31 cellular contexts compared by ENCODE assay signal in genomic region chr5:87369431-87369830, GRCh38.
"Had no signal": no experiment of that assay in that cellular context is flagged by ENCODE, and none has a peak within 500 bp of the region (broad histone marks: within the 10 kb centered on the region; RNA-seq: fewer than 3 reads in every experiment).

No MANE protein-coding gene starts in this region.

- H3K9me3 Mint-ChIP-seq: activated CD4-positive, alpha-beta memory T cell treated with anti-CD3 and anti-CD28 coated beads for 36 hours; activated CD4-positive, alpha-beta T cell treated with anti-CD3 and anti-CD28 coated beads, Interleukin-2, amount 10 ng/mL, durations not matched to agents 24 days and 14 days; activated T-cell treated with anti-CD3 and anti-CD28 coated beads, Interleukin-2, amount 50 U/mL, for 24 hours; activated T-cell treated with anti-CD3 and anti-CD28 coated beads, Interleukin-2, amount 50 U/mL, for 72 hours; central memory CD8-positive, alpha-beta T cell; T-cell; T-helper 1 cell treated with Interleukin-12 subunit alpha and Interleukin-12 subunit beta and Interleukin-4 antibody, amounts not matched to agents 30 μg/mL and 1 μg/mL, for 36 hours; T-helper 2 cell treated with Interferon-gamma antibody and Interleukin-4, amounts not matched to agents 5 μg/mL and 100 μg/mL, for 36 hours had no signal

- H3K9me3 ChIP-seq: colonic mucosa, gastrocnemius medialis, heart left ventricle had no signal

- ATAC-seq: activated CD4-positive, alpha-beta T cell treated with anti-CD3 and anti-CD28 coated beads for 36 hours; activated T-cell treated with anti-CD3 and anti-CD28 coated beads, Interleukin-2, amount 50 U/mL, for 72 hours; esophagus mucosa; gastrocnemius medialis; T-cell had no signal

- H3K4me3 Mint-ChIP-seq: activated CD4-positive, alpha-beta memory T cell treated with anti-CD3 and anti-CD28 coated beads for 36 hours; activated CD4-positive, alpha-beta T cell treated with anti-CD3 and anti-CD28 coated beads for 36 hours; activated CD4-positive, alpha-beta T cell treated with anti-CD3 and anti-CD28 coated beads, Interleukin-2, amount 10 ng/mL, durations not matched to agents 24 days and 14 days; activated naive CD8-positive, alpha-beta T cell; activated T-cell treated with anti-CD3 and anti-CD28 coated beads, Interleukin-2, amount 50 U/mL, for 24 hours; activated T-cell treated with anti-CD3 and anti-CD28 coated beads, Interleukin-2, amount 50 U/mL, for 72 hours; central memory CD8-positive, alpha-beta T cell; T-cell; T-helper 1 cell treated with Interleukin-12 subunit alpha and Interleukin-12 subunit beta and Interleukin-4 antibody, amounts not matched to agents 30 μg/mL and 1 μg/mL, for 36 hours; T-helper 2 cell treated with Interferon-gamma antibody and Interleukin-4, amounts not matched to agents 5 μg/mL and 100 μg/mL, for 36 hours had no signal

- H3K27me3 Mint-ChIP-seq: activated CD4-positive, alpha-beta memory T cell treated with anti-CD3 and anti-CD28 coated beads for 36 hours; activated CD4-positive, alpha-beta T cell treated with anti-CD3 and anti-CD28 coated beads for 36 hours; activated CD4-positive, alpha-beta T cell treated with anti-CD3 and anti-CD28 coated beads, Interleukin-2, amount 10 ng/mL, durations not matched to agents 24 days and 14 days; activated naive CD8-positive, alpha-beta T cell; activated T-cell treated with anti-CD3 and anti-CD28 coated beads, Interleukin-2, amount 50 U/mL, for 24 hours; central memory CD8-positive, alpha-beta T cell; T-cell had no signal

- H3K4me1 ChIP-seq: colonic mucosa had no signal

- H3K27me3 ChIP-seq: brain microvascular endothelial cell, colonic mucosa, gastrocnemius medialis, heart left ventricle had no signal

- FAIRE-seq: bronchial epithelial cell had no signal

- H3K4me3 ChIP-seq: colonic mucosa, gastrocnemius medialis had no signal

- DNase-seq: activated CD4-positive, alpha-beta memory T cell treated with anti-CD3 and anti-CD28 coated beads for 36 hours; activated CD4-positive, alpha-beta T cell treated with anti-CD3 and anti-CD28 coated beads for 36 hours; activated CD4-positive, alpha-beta T cell treated with anti-CD3 and anti-CD28 coated beads, Interleukin-2, amount 10 ng/mL, durations not matched to agents 24 days and 14 days; activated CD4-positive, CD25-positive, alpha-beta regulatory T cell; activated CD4-positive, CD25-positive, alpha-beta regulatory T cell treated with anti-CD3 and anti-CD28 coated beads, Interleukin-2, amount 50 U/mL, for 72 hours; activated CD8-positive, alpha-beta memory T cell treated with anti-CD3 and anti-CD28 coated beads, Interleukin-2, amount 50 U/mL, for 48 hours; activated effector memory CD4-positive, alpha-beta T cell treated with Interleukin-2 at 50 U/mL for 16 hours; activated gamma-delta T cell treated with Interleukin-2 at 50 U/mL for 16 hours; activated naive CD4-positive, alpha-beta T cell treated with anti-CD3 and anti-CD28 coated beads, Interleukin-2, amount 50 U/mL, for 16 hours; activated naive CD4-positive, alpha-beta T cell treated with Interleukin-2 at 50 U/mL for 16 hours; activated T-cell treated with anti-CD3 and anti-CD28 coated beads for 4 hours; activated T-cell treated with anti-CD3 and anti-CD28 coated beads, Interleukin-2, amount 50 U/mL, for 24 hours; activated T-cell treated with anti-CD3 and anti-CD28 coated beads, Interleukin-2, amount 50 U/mL, for 72 hours; amniotic stem cell; anterior cingulate cortex; brain microvascular endothelial cell; colonic mucosa; effector CD8-positive, alpha-beta T cell; foreskin fibroblast; gastrocnemius medialis; glutamatergic neuron; heart left ventricle; SW 1271; T-cell; T1000 had no signal

- H3K27ac Mint-ChIP-seq: activated CD4-positive, alpha-beta memory T cell treated with anti-CD3 and anti-CD28 coated beads for 36 hours; activated CD4-positive, alpha-beta T cell treated with anti-CD3 and anti-CD28 coated beads for 36 hours; activated CD4-positive, alpha-beta T cell treated with anti-CD3 and anti-CD28 coated beads, Interleukin-2, amount 10 ng/mL, durations not matched to agents 24 days and 14 days; activated naive CD8-positive, alpha-beta T cell; activated T-cell treated with anti-CD3 and anti-CD28 coated beads, Interleukin-2, amount 50 U/mL, for 72 hours; T-helper 1 cell treated with Interleukin-12 subunit alpha and Interleukin-12 subunit beta and Interleukin-4 antibody, amounts not matched to agents 30 μg/mL and 1 μg/mL, for 36 hours; T-helper 2 cell treated with Interferon-gamma antibody and Interleukin-4, amounts not matched to agents 5 μg/mL and 100 μg/mL, for 36 hours had no signal

- H3K27ac ChIP-seq: brain microvascular endothelial cell, colonic mucosa, gastrocnemius medialis had no signal

- H3K36me3 ChIP-seq: colonic mucosa had no signal
